ENCODE assay signal across 1 cellular context in the genomic region with DNA sequence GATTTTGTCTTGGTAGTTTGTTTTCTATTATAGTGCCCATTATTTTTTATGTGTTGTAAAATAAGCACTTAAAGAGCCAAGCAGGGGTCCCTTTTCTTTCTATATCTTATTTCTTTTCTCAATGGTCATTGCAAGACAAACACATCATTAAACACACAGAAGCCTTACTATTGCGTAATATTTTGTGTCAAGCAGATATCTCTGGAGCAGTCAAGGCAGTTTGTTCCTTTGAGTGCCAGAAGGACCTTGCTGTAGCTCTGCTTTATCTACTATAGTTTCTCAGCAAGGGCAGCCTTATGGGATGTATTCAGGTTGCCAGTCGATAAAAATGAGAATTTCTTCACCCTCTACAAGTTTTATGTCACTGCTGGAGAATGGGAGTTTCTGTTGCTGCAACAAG.
TF ChIP-seq lines count a peak whose summit lies in the region.

No MANE protein-coding gene starts in this region.

TF ChIP-seq in GM23338, 12 proteins besides CTCF, POLR2A, EP300 and RAD21 (continued from another document):
- TF ChIP-seq, protein P1, sequence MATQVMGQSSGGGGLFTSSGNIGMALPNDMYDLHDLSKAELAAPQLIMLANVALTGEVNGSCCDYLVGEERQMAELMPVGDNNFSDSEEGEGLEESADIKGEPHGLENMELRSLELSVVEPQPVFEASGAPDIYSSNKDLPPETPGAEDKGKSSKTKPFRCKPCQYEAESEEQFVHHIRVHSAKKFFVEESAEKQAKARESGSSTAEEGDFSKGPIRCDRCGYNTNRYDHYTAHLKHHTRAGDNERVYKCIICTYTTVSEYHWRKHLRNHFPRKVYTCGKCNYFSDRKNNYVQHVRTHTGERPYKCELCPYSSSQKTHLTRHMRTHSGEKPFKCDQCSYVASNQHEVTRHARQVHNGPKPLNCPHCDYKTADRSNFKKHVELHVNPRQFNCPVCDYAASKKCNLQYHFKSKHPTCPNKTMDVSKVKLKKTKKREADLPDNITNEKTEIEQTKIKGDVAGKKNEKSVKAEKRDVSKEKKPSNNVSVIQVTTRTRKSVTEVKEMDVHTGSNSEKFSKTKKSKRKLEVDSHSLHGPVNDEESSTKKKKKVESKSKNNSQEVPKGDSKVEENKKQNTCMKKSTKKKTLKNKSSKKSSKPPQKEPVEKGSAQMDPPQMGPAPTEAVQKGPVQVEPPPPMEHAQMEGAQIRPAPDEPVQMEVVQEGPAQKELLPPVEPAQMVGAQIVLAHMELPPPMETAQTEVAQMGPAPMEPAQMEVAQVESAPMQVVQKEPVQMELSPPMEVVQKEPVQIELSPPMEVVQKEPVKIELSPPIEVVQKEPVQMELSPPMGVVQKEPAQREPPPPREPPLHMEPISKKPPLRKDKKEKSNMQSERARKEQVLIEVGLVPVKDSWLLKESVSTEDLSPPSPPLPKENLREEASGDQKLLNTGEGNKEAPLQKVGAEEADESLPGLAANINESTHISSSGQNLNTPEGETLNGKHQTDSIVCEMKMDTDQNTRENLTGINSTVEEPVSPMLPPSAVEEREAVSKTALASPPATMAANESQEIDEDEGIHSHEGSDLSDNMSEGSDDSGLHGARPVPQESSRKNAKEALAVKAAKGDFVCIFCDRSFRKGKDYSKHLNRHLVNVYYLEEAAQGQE (IDR thresholded peaks at IDR 0.05; ENCODE audit: unreplicated experiment): no peak
- TF ChIP-seq JUNB (IDR thresholded peaks at IDR 0.05; ENCODE audit: unreplicated experiment): no peak
